Comparison of ENCODE assay signal across 12 cellular contexts in genomic region chr19:47581605-47582319, GRCh38. TPM values are rescaled to one million over a fixed set of nuclear protein-coding genes. Genes with fewer than 3 reads are reported as not detected.
A peak's percentile ranks its signal among the peaks of the same experiment; 100 is the strongest.
DNase-seq lines count a peak whose midpoint lies in the region; ATAC-seq, FAIRE-seq and TF ChIP-seq lines count a peak whose summit lies in the region.
"Had no signal": no experiment of that assay in that cellular context is flagged by ENCODE, and none has a peak within 500 bp of the region (broad histone marks: within the 10 kb centered on the region; RNA-seq: fewer than 3 reads in every experiment).

No MANE protein-coding gene starts in this region.

- peaks cover 6% of the 10 kb centered on the region for H3K4me1 ChIP-seq in HEK293 (ENCODE audit: control insufficient read depth, insufficient read depth, low read length)
- H3K4me1 ChIP-seq in K562 (replicated peaks in 1 of 2; ENCODE audit: control insufficient read depth in 2 of 2, insufficient read depth in 2 of 2, low read length in 2 of 2) = no peaks in the 10 kb centered on the region
- no peaks in the 10 kb centered on the region for H3K4me1 ChIP-seq in neural progenitor cell
- H3K4me1 ChIP-seq in colonic mucosa = no peaks in the 10 kb centered on the region
- H3K4me1 ChIP-seq: gastroesophageal sphincter had no signal

- H3K27ac ChIP-seq in CD4-positive, alpha-beta T cell (ENCODE audit: low read depth, low read length) = peak overlapping the region; percentile 31
- no peak overlapping the region for H3K27ac ChIP-seq in HEK293 (ENCODE audit: extremely low read depth, low read depth, low read length)
- H3K27ac ChIP-seq in K562 (ENCODE audit: extremely low read depth, low read depth, low read length) = no peak overlapping the region
- H3K27ac ChIP-seq in neural progenitor cell = no peak overlapping the region
- H3K27ac ChIP-seq in colonic mucosa = no peak overlapping the region
- H3K27ac ChIP-seq: gastroesophageal sphincter had no signal

- H3F3A ChIP-seq in neural progenitor cell (ENCODE audit: low read depth) = no peaks in the 10 kb centered on the region

- H3K27ac Mint-ChIP-seq in CD4-positive, alpha-beta T cell = peak overlapping the region; percentile 69
- peak overlapping the region; percentile 21 for H3K27ac Mint-ChIP-seq in neural progenitor cell

- in situ Hi-C loops in K562 (cut with MboI) = no loop called here

- no peak overlapping the region for H3K9ac ChIP-seq in K562 (ENCODE audit: insufficient read depth in 1 of 2, low read depth in 2 of 2, low read length in 2 of 2)
- no peak overlapping the region for H3K9ac ChIP-seq in neural progenitor cell
- H3K9ac ChIP-seq in colonic mucosa (ENCODE audit: low read depth in 2 of 2, low read length in 2 of 2) = no peak overlapping the region

- BruUV-seq in K562 (replicated peaks; lab: Mats Ljungman, UMichigan) = no TSS peak

- no peak for ATAC-seq in CD4-positive, alpha-beta T cell (ENCODE audit: poor library complexity)
- ATAC-seq in K562 (no peak), GM18861 (IDR thresholded peaks at IDR 0.05; ENCODE audit: unreplicated experiment) (no peak)
- ATAC-seq: gastroesophageal sphincter, left lobe of liver had no signal

- H3K79me2 ChIP-seq in K562 (ENCODE audit: control insufficient read depth, insufficient read depth, low read length) (no peaks in the 10 kb centered on the region), neural progenitor cell (ENCODE audit: low read depth) (no peaks in the 10 kb centered on the region)

- CTCF ChIA-PET in CD4-positive, alpha-beta T cell (lab: Charles Lee) = no interaction called here
- CTCF ChIA-PET in HEK293 (lab: Yijun Ruan, JAX) (no interaction called here), K562 (lab: Yijun Ruan, JAX; ENCODE audit: low intra/inter-chr PET ratio) (no interaction called here)

- H3K36me3 ChIP-seq in HEK293 (ENCODE audit: control insufficient read depth in 2 of 2, insufficient read depth in 1 of 2, low read length in 2 of 2) (no peaks in the 10 kb centered on the region), K562 (ENCODE audit: control insufficient read depth, insufficient read depth, low read length) (no peaks in the 10 kb centered on the region), neural progenitor cell (no peaks in the 10 kb centered on the region), colonic mucosa (no peaks in the 10 kb centered on the region)
- H3K36me3 ChIP-seq: gastroesophageal sphincter had no signal

- DNase-seq in CD4-positive, alpha-beta T cell = no peak
- no peak for DNase-seq in K562 (ENCODE audit: extremely low read depth in 1 of 4, low spot score in 3 of 4)
- no peak for DNase-seq in neural progenitor cell (ENCODE audit: low spot score)
- no peak for DNase-seq in NCI-H146 treated with DMSO at 0.1 percent for 48 hours (lab: John Stamatoyannopoulos, UW; ENCODE audit: unreplicated experiment)
- DNase-seq in colonic mucosa = no peak
- DNase-seq: central memory CD4-positive, alpha-beta T cell; DMS 273 treated with DMSO at 0.1 percent for 48 hours; NCI-H82 had no signal

- H3K9me1 ChIP-seq in K562 (ENCODE audit: control insufficient read depth, insufficient read depth, low read length) = no peaks in the 10 kb centered on the region

- peaks cover 48% of the 10 kb centered on the region for H3K4me1 Mint-ChIP-seq in CD4-positive, alpha-beta T cell (ENCODE audit: low read depth)
- H3K4me1 Mint-ChIP-seq in neural progenitor cell = no peaks in the 10 kb centered on the region

- peak overlapping the region; percentile 17 for H3K4me3 Mint-ChIP-seq in CD4-positive, alpha-beta T cell
- no peak overlapping the region for H3K4me3 Mint-ChIP-seq in neural progenitor cell

- H3K27me3 ChIP-seq in CD4-positive, alpha-beta T cell (ENCODE audit: control insufficient read depth, insufficient read depth, low read length) = no peaks in the 10 kb centered on the region
- H3K27me3 ChIP-seq in K562 (ENCODE audit: control insufficient read depth in 2 of 2, insufficient read depth in 2 of 2, low read length in 2 of 2) (peaks cover 2 to 11% of the 10 kb centered on the region in 2 experiments; a peak in 2 of 5 replicates), neural progenitor cell (no peaks in the 10 kb centered on the region), colonic mucosa (no peaks in the 10 kb centered on the region)

- no peak overlapping the region for H3K4me3 ChIP-seq in HEK293 (ENCODE audit: low read depth, low read length)
- no peak overlapping the region for H3K4me3 ChIP-seq in K562
- no peak overlapping the region for H3K4me3 ChIP-seq in neural progenitor cell
- H3K4me3 ChIP-seq in colonic mucosa = no peak overlapping the region
- H3K4me3 ChIP-seq: gastroesophageal sphincter had no signal

- H3K36me3 Mint-ChIP-seq in CD4-positive, alpha-beta T cell (ENCODE audit: low read depth) = no peaks in the 10 kb centered on the region
- H3K36me3 Mint-ChIP-seq in neural progenitor cell = no peaks in the 10 kb centered on the region

- H3K9me3 Mint-ChIP-seq in CD4-positive, alpha-beta T cell = no peaks in the 10 kb centered on the region
- H3K9me3 Mint-ChIP-seq in neural progenitor cell = peaks cover 5% of the 10 kb centered on the region

- TF ChIP-seq POLR2A in K562 (conservative IDR thresholded peaks at IDR 0.05) = no peak

- peaks cover 5% of the 10 kb centered on the region for H3K9me3 ChIP-seq in CD4-positive, alpha-beta T cell (ENCODE audit: control insufficient read depth, low read length)
- H3K9me3 ChIP-seq in HEK293 (ENCODE audit: control insufficient read depth, insufficient read depth, low read depth, low read length) (no peaks in the 10 kb centered on the region), K562 (replicated peaks; ENCODE audit: control insufficient read depth, insufficient read depth, low read depth, low read length) (peaks cover 6% of the 10 kb centered on the region), neural progenitor cell (ENCODE audit: low read depth) (no peaks in the 10 kb centered on the region), colonic mucosa (no peaks in the 10 kb centered on the region)

- WGBS in K562 (ENCODE audit: insufficient coverage, low coverage, missing lambda C conversion rate) = 2% methylated on average over 6 of the region's 6 CpGs

- intact Hi-C loops in CD4-positive, alpha-beta T cell (cut with DNase I, micrococcal nuclease) = no loop called here
- intact Hi-C loops in K562 (cut with micrococcal nuclease) (no loop called here), colonic mucosa (cut with DNase I) (no loop called here)

- no peak for TF ChIP-seq RAD21 in K562 (CRISPR knock-in tag; conservative IDR thresholded peaks at IDR 0.05 in 1 of 2, IDR thresholded peaks at IDR 0.05 in 1 of 2)

- H3K4me2 ChIP-seq in K562 (ENCODE audit: insufficient read depth, low read length) (no peak overlapping the region), neural progenitor cell (no peak overlapping the region)

- no peak for TF ChIP-seq EP300 in K562 (IDR thresholded peaks at IDR 0.05; ENCODE audit: low read length)

- H3K27me3 Mint-ChIP-seq in CD4-positive, alpha-beta T cell = no peaks in the 10 kb centered on the region
- peaks cover 6% of the 10 kb centered on the region for H3K27me3 Mint-ChIP-seq in neural progenitor cell (ENCODE audit: insufficient read depth, low read depth)

- POLR2A ChIA-PET in CD4-positive, alpha-beta T cell (lab: Charles Lee) = no interaction called here
- POLR2A ChIA-PET in HEK293 (lab: Yijun Ruan, JAX) (no interaction called here), K562 (lab: Yijun Ruan, JAX) (no interaction called here)

- H4K20me1 ChIP-seq in K562 (replicated peaks; ENCODE audit: control insufficient read depth, insufficient read depth, low read length) (no peaks in the 10 kb centered on the region), neural progenitor cell (ENCODE audit: low read depth) (no peaks in the 10 kb centered on the region)

- no peak for FAIRE-seq in K562 (lab: Jason Lieb, UNC)

- H2AFZ ChIP-seq in K562 (ENCODE audit: low read depth, low read length) = no peak overlapping the region
- H2AFZ ChIP-seq in neural progenitor cell (replicated peaks) = no peak overlapping the region

- no peak for TF ChIP-seq CTCF in CD4-positive, alpha-beta T cell (IDR thresholded peaks at IDR 0.05)
- TF ChIP-seq CTCF in HEK293 (tag by site-specific recombination; IDR thresholded peaks at IDR 0.05) (no peak), K562 (IDR thresholded peaks at IDR 0.05 in 2 of 3, conservative IDR thresholded peaks at IDR 0.05 in 1 of 3; ENCODE audit: insufficient read depth in 2 of 3, low read depth in 1 of 3, low read length in 3 of 3) (no peak), neural progenitor cell (IDR thresholded peaks at IDR 0.05) (no peak), colonic mucosa (IDR thresholded peaks at IDR 0.05) (no peak)

RNA-seq across cellular contexts. Expression of gene ZNF541, which starts 8.8 kb away (rescaled TPM):
- under 1 TPM; 0.81 to 0.88 TPM for total RNA-seq in CD4-positive, alpha-beta T cell
- not detected in 2 replicates for total RNA-seq in K562 (2011; cell fraction: chromatin; rRNA removed; ENCODE audit: low replicate concordance)
- not detected in 2 replicates for total RNA-seq in K562 (2011; cell fraction: nucleolus; rRNA removed)
- total RNA-seq in K562 (2011; cell fraction: nucleoplasm; rRNA removed) = not detected in 2 replicates
- 0.09 and 0.12 TPM in 2 replicates for total RNA-seq in K562 (2014; rRNA removed)
- 0.03 and 0.04 TPM in 2 replicates for total RNA-seq in K562 (2014; rRNA removed; fragmentation: Illumina TruSeq; extraction: Trizol)
- total RNA-seq in K562 (2015; rRNA removed; fragmentation: Illumina TruSeq; extraction: Trizol) = 0.08 and 0.11 TPM in 2 replicates
- 0.04 and 0.16 TPM in 2 replicates for total RNA-seq in K562 (2021)
- 0.06 and 0.15 TPM in 2 replicates for polyA plus RNA-seq in K562 (2011; rRNA removed)
- polyA plus RNA-seq in K562 (2011; cell fraction: cytosol; rRNA removed) = 0.10 and 0.15 TPM in 2 replicates
- polyA plus RNA-seq in K562 (2011; cell fraction: nucleus; rRNA removed) = 0.07 TPM in 1 of 2 replicates, not detected in the other
- 0.14 and 0.37 TPM in 2 replicates for polyA plus RNA-seq in K562 (2012)
- 0.07 TPM in 1 of 2 replicates, not detected in the other for polyA plus RNA-seq in K562 (2014; fragmentation: Illumina TruSeq; extraction: Trizol)
- under 1 TPM in 1 of 2 experiments, not detected in 1; 0.04 TPM for polyA plus RNA-seq in K562 (2014; fragmentation: Nextera tagmentation; extraction: Ambion mirVana)
- 0.03 and 0.04 TPM in 2 replicates for polyA plus RNA-seq in K562 (2014; rRNA removed)
- not detected in 2 replicates for polyA minus RNA-seq in K562 (2011; rRNA and poly(A)+ RNA removed)
- polyA minus RNA-seq in K562 (2011; cell fraction: cytosol; rRNA and poly(A)+ RNA removed) = not detected in 2 replicates
- polyA minus RNA-seq in K562 (2011; cell fraction: nucleus; rRNA and poly(A)+ RNA removed) = not detected in 2 replicates
- total RNA-seq in neural progenitor cell (ENCODE audit: low replicate concordance) = not detected in 2 replicates
- under 1 TPM; 0.10 to 0.21 TPM for total RNA-seq in colonic mucosa

RNA-seq across cellular contexts. Expression of gene BICRA, which starts 27.2 kb away (rescaled TPM):
- total RNA-seq in CD4-positive, alpha-beta T cell = 10 to 100 TPM; 21.2 to 22.0 TPM
- total RNA-seq in K562 (2011; cell fraction: chromatin; rRNA removed; ENCODE audit: low replicate concordance) = 9.5 and 15.2 TPM in 2 replicates
- total RNA-seq in K562 (2011; cell fraction: nucleolus; rRNA removed) = 8.5 and 9.6 TPM in 2 replicates
- 8.5 and 11.8 TPM in 2 replicates for total RNA-seq in K562 (2011; cell fraction: nucleoplasm; rRNA removed)
- total RNA-seq in K562 (2014; rRNA removed) (1.0 and 1.2 TPM in 2 replicates), K562 (2014; rRNA removed; fragmentation: Illumina TruSeq; extraction: Trizol) (0.87 and 1.6 TPM in 2 replicates), K562 (2015; rRNA removed; fragmentation: Illumina TruSeq; extraction: Trizol) (1.4 and 1.5 TPM in 2 replicates), K562 (2021) (8.8 and 9.0 TPM in 2 replicates), neural progenitor cell (ENCODE audit: low replicate concordance) (6.4 and 15.6 TPM in 2 replicates), colonic mucosa (10 to 100 TPM; 11.7 to 13.4 TPM)
- polyA plus RNA-seq in K562 (2011; rRNA removed) (0.26 and 0.51 TPM in 2 replicates), K562 (2014; fragmentation: Illumina TruSeq; extraction: Trizol) (7.4 and 7.6 TPM in 2 replicates), K562 (2014; fragmentation: Nextera tagmentation; extraction: Ambion mirVana) (under 1 TPM; 0.01 to 0.07 TPM), K562 (2014; rRNA removed) (1.7 and 2.7 TPM in 2 replicates)
- 0.29 and 0.31 TPM in 2 replicates for polyA plus RNA-seq in K562 (2011; cell fraction: cytosol; rRNA removed)
- polyA plus RNA-seq in K562 (2011; cell fraction: nucleus; rRNA removed) = 2.0 and 2.6 TPM in 2 replicates
- polyA plus RNA-seq in K562 (2012) = 5.1 and 5.2 TPM in 2 replicates
- 0.90 and 1.2 TPM in 2 replicates for polyA minus RNA-seq in K562 (2011; rRNA and poly(A)+ RNA removed)
- 1.2 and 1.3 TPM in 2 replicates for polyA minus RNA-seq in K562 (2011; cell fraction: cytosol; rRNA and poly(A)+ RNA removed)
- polyA minus RNA-seq in K562 (2011; cell fraction: nucleus; rRNA and poly(A)+ RNA removed) = 3.1 and 4.8 TPM in 2 replicates
